ENCODE assay signal across 1 cellular context in genomic region chr6:41706876-41707564, GRCh38.
TF ChIP-seq lines count a peak whose summit lies in the region.

No MANE protein-coding gene starts in this region.

TF ChIP-seq in GM12878, 131 proteins besides CTCF, POLR2A, EP300 and RAD21 (continued from another document):
- TF ChIP-seq TBL1XR1 (IDR thresholded peaks at IDR 0.05; ENCODE audit: low read depth, low read length): 0 out of 2 replicates have a peak, but pooled peaks have one; percentile 38
- TF ChIP-seq LARP7 (IDR thresholded peaks at IDR 0.05): peak; percentile 46; the same call in 1 of the 2 replicates
- TF ChIP-seq JUNB (IDR thresholded peaks at IDR 0.05): peak; percentile 6; the same call in 1 of the 2 replicates
- no peak for TF ChIP-seq BACH1 (IDR thresholded peaks at IDR 0.05; ENCODE audit: borderline replicate concordance)
- TF ChIP-seq DPF2 (IDR thresholded peaks at IDR 0.05): peak; percentile 45; the same call in 1 of the 2 replicates
- no peak for TF ChIP-seq RBBP5 (conservative IDR thresholded peaks at IDR 0.05)
- peak; percentile 10; the same call in 1 of the 2 replicates for TF ChIP-seq CHD2 (IDR thresholded peaks at IDR 0.05; ENCODE audit: borderline replicate concordance, low read depth, low read length)
- 0 out of 2 replicates have a peak, but pooled peaks have one; percentile 11 for TF ChIP-seq HDGF (IDR thresholded peaks at IDR 0.05)
- TF ChIP-seq SRF (IDR thresholded peaks at IDR 0.05; ENCODE audit: low read depth in 2 of 2, low read length in 2 of 2): no peak
- TF ChIP-seq RB1 (IDR thresholded peaks at IDR 0.05; ENCODE audit: borderline replicate concordance): 0 out of 2 replicates have a peak, but pooled peaks have one; percentile 26
- peak; percentile 21; the same call in 1 of the 2 replicates for TF ChIP-seq BRCA1 (IDR thresholded peaks at IDR 0.05; ENCODE audit: low read depth, low read length)
- TF ChIP-seq GATAD2B (conservative IDR thresholded peaks at IDR 0.05; ENCODE audit: low read depth): 0 out of 2 replicates have a peak, but pooled peaks have one; percentile 38
- TF ChIP-seq EED (IDR thresholded peaks at IDR 0.05; ENCODE audit: low read depth): 0 out of 2 replicates have a peak, but pooled peaks have one; percentile 20
- TF ChIP-seq KLF5 (IDR thresholded peaks at IDR 0.05; ENCODE audit: partially characterized antibody): no peak
- TF ChIP-seq, protein P1, sequence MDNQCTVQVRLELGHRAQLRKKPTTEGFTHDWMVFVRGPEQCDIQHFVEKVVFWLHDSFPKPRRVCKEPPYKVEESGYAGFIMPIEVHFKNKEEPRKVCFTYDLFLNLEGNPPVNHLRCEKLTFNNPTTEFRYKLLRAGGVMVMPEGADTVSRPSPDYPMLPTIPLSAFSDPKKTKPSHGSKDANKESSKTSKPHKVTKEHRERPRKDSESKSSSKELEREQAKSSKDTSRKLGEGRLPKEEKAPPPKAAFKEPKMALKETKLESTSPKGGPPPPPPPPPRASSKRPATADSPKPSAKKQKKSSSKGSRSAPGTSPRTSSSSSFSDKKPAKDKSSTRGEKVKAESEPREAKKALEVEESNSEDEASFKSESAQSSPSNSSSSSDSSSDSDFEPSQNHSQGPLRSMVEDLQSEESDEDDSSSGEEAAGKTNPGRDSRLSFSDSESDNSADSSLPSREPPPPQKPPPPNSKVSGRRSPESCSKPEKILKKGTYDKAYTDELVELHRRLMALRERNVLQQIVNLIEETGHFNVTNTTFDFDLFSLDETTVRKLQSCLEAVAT (IDR thresholded peaks at IDR 0.05): peak; percentile 23; the same call in 1 of the 2 replicates
